Comparison of ENCODE assay signal across 8 cellular contexts in genomic region chr13:110306960-110307696, GRCh38. TPM values are rescaled to one million over a fixed set of nuclear protein-coding genes. Genes with fewer than 3 reads are reported as not detected.
DNase-seq lines count a peak whose midpoint lies in the region; ATAC-seq and TF ChIP-seq lines count a peak whose summit lies in the region.

Gene COL4A1, minus strand, starts transcription at chr13:110307157. Its CDS starts 130 bp downstream, at chr13:110307027.
Gene COL4A2, plus strand, starts transcription at chr13:110307284. Its CDS starts 620 bp downstream, at chr13:110307904.

- H3K4me1 ChIP-seq in lung (ENCODE audit: control insufficient read depth in 2 of 2, insufficient read depth in 2 of 2, low read length in 2 of 2) (peaks cover 14 to 28% of the 10 kb centered on the region in 2 donors), upper lobe of right lung (peaks cover 32% of the 10 kb centered on the region)

- DNase-seq in NCI-H82 (lab: John Stamatoyannopoulos, UW) (peak; percentile 43), NCI-H82 treated with DMSO at 0.1 percent for 48 hours (lab: John Stamatoyannopoulos, UW; ENCODE audit: unreplicated experiment) (no peak), dorsolateral prefrontal cortex (peak in 3 of 10 donors; percentile 45 to 61 (median 60)), lung (ENCODE audit: low spot score) (peak; percentile 51), upper lobe of right lung (peak; percentile 78), cortex of kidney (lab: John Stamatoyannopoulos, UW) (no peak), NCI-H1694 treated with DMSO at 0.1 percent for 48 hours (lab: John Stamatoyannopoulos, UW) (no peak)

- 1 to 2% methylated on average over 55 to 89 of the region's 89 CpGs for WGBS in lung, 2 donors

- ATAC-seq in lung (ENCODE audit: insufficient read depth, low FRiP score) (peak; percentile 80), upper lobe of right lung (peak; percentile 87), GM18907 (IDR thresholded peaks at IDR 0.05; ENCODE audit: unreplicated experiment) (no peak)

- H3K9me3 ChIP-seq in lung (ENCODE audit: control insufficient read depth in 2 of 2, insufficient read depth in 1 of 2, low read length in 1 of 2): no peaks in the 10 kb centered on the region
- H3K9me3 ChIP-seq in upper lobe of right lung: no peaks in the 10 kb centered on the region

- H3K4me3 ChIP-seq in dorsolateral prefrontal cortex: peak within 1 kb of the TSS; percentile 38 to 82 (median 69)
- peak within 1 kb of the TSS; percentile 76 for H3K4me3 ChIP-seq in lung
- peak within 1 kb of the TSS; percentile 71 for H3K4me3 ChIP-seq in upper lobe of right lung

- H3K27me3 ChIP-seq in dorsolateral prefrontal cortex: peaks cover 0 to 74% (median 31%) of the 10 kb centered on the region in 45 donors
- no peaks in the 10 kb centered on the region for H3K27me3 ChIP-seq in lung (ENCODE audit: control insufficient read depth, insufficient read depth)
- H3K27me3 ChIP-seq in upper lobe of right lung: peaks cover 25% of the 10 kb centered on the region

- H3K36me3 ChIP-seq in lung (ENCODE audit: control insufficient read depth in 2 of 2, insufficient read depth in 2 of 2, low read length in 2 of 2) (peaks cover 0 to 2% of the 10 kb centered on the region in 2 donors), upper lobe of right lung (no peaks in the 10 kb centered on the region)

- peak within 1 kb of the TSS in 56 of 59 donors; percentile 1 to 92 (median 74) for H3K27ac ChIP-seq in dorsolateral prefrontal cortex
- peak within 1 kb of the TSS; percentile 94 to 97 for H3K27ac ChIP-seq in lung (ENCODE audit: low read depth in 1 of 2, low read length in 1 of 2)
- peak within 1 kb of the TSS; percentile 89 for H3K27ac ChIP-seq in upper lobe of right lung

- intact Hi-C loops in dorsolateral prefrontal cortex (cut with DNase I): no loop called here
- intact Hi-C loops in upper lobe of right lung (cut with DNase I): loop anchor here (10.0 kb wide), 1 partner anchor 82 kb away; no protein-coding TSS in a partner anchor

- no peak for TF ChIP-seq CTCF in dorsolateral prefrontal cortex (IDR thresholded peaks at IDR 0.05 in 54 of 56, conservative IDR thresholded peaks at IDR 0.05 in 2 of 56; ENCODE audit: low read depth in 1 of 56, partially characterized antibody in 56 of 56)
- no peak for TF ChIP-seq CTCF in lung (IDR thresholded peaks at IDR 0.05; ENCODE audit: control extremely low read depth, extremely low read depth)
- no peak for TF ChIP-seq CTCF in upper lobe of right lung (IDR thresholded peaks at IDR 0.05)

RNA-seq across cellular contexts. Expression of gene COL4A1, which starts in this region (rescaled TPM):
- total RNA-seq in dorsolateral prefrontal cortex (100 to 1,000 TPM in 1 of 120 experiments, 10 to 100 TPM in 113, 1 to 10 TPM in 6; 7.5 to 122 (median 19.9) TPM), lung (1,000 to 10,000 TPM in 1 of 2 donors, 100 to 1,000 TPM in 1; 326 to 1,051 TPM), upper lobe of right lung (242 TPM)
- 100 to 1,000 TPM; 114 to 310 TPM for polyA plus RNA-seq in lung

RNA-seq across cellular contexts. Expression of gene COL4A2, which starts in this region (rescaled TPM):
- total RNA-seq in dorsolateral prefrontal cortex: 100 to 1,000 TPM in 1 of 120 experiments, 10 to 100 TPM in 119; 12.9 to 107 (median 31.0) TPM
- 100 to 1,000 TPM; 414 to 627 TPM for total RNA-seq in lung
- 100 to 1,000 TPM; 169 to 264 TPM for polyA plus RNA-seq in lung
- 273 TPM for total RNA-seq in upper lobe of right lung

Comparison
In these comparisons a context has a peak if more than half of its experiments do, and no peak if none do; other contexts are left out.
1. DNase-seq: peak in NCI-H82 (single experiment), lung (single experiment) and upper lobe of right lung (single experiment); none in NCI-H82 treated with DMSO at 0.1 percent for 48 hours (single experiment), cortex of kidney (single experiment) and NCI-H1694 treated with DMSO at 0.1 percent for 48 hours (single experiment).
2. Peak in every context shown above with its lines, with median percentiles within 50 percentile points of each other: H3K27ac ChIP-seq and H3K4me3 ChIP-seq.